Comparison of ENCODE assay signal across 8 cellular contexts in genomic region chr6:31660224-31660997, GRCh38. TPM values are rescaled to one million over a fixed set of nuclear protein-coding genes. Genes with fewer than 3 reads are reported as not detected.
A peak's percentile ranks its signal among the peaks of the same experiment; 100 is the strongest.
DNase-seq lines count a peak whose midpoint lies in the region; ATAC-seq and TF ChIP-seq lines count a peak whose summit lies in the region.

C6orf47 (minus strand) TSS chr6:31660778; CDS start chr6:31659947, 831 bp downstream.

- DNase-seq in CD8-positive, alpha-beta T cell, result peak; percentile 40 to 87 (median 74)
- DNase-seq in NAMALWA (ENCODE audit: low spot score) (peak; percentile 80), glomerular endothelial cell (ENCODE audit: extremely low read depth, low read depth, low spot score) (no peak), omental fat pad (ENCODE audit: low spot score) (peak; percentile 65), thoracic aorta (ENCODE audit: low spot score) (peak; percentile 54)

- H3K27me3 ChIP-seq in CD8-positive, alpha-beta T cell (ENCODE audit: insufficient read depth, low read length), result no peaks in the 10 kb centered on the region
- H3K27me3 ChIP-seq in thoracic aorta (replicated peaks; ENCODE audit: insufficient read depth), result no peaks in the 10 kb centered on the region

- H3K9me3 ChIP-seq in CD8-positive, alpha-beta T cell (ENCODE audit: low read length), result no peaks in the 10 kb centered on the region
- H3K9me3 ChIP-seq in thoracic aorta, result no peaks in the 10 kb centered on the region

- intact Hi-C loops in CD8-positive, alpha-beta T cell (cut with DNase I, micrococcal nuclease), result loop anchor here (1.0 to 10.0 kb wide), 3 partner anchors 8 to 1596 kb away; partner anchors contain the start of genes BAG6 (in 2 of the 2), ATF6B (in 1 of the 2), POLR1H (in 1 of the 2) and PPP1R11 (in 1 of the 2)

- peak; percentile 53 for ATAC-seq in CD8-positive, alpha-beta T cell
- ATAC-seq in GM21423 (IDR thresholded peaks at IDR 0.05; ENCODE audit: unreplicated experiment) (peak; percentile 42), SK-N-SH treated with all-trans-retinoic acid at 6 μM for 48 hours (peak; percentile 84), omental fat pad (ENCODE audit: low FRiP score) (peak; percentile 73), thoracic aorta (ENCODE audit: insufficient number of reproducible peaks, low FRiP score, low read depth) (peak; percentile 48)

- H3K27ac ChIP-seq in CD8-positive, alpha-beta T cell (ENCODE audit: low read depth, low read length), result peak within 1 kb of the TSS; percentile 79
- H3K27ac ChIP-seq in thoracic aorta, result peak within 1 kb of the TSS; percentile 82 to 90

- POLR2A ChIA-PET in CD8-positive, alpha-beta T cell (lab: Charles Lee), result interaction anchor here (0.6 to 7.9 kb wide), 8 partner anchors 7 to 1637 kb away, joined by 3 to 130 read pairs (median 4); partner anchors contain the start of genes APOM, BAG6, DDX39B and VARS1

- no peaks in the 10 kb centered on the region for H3K36me3 ChIP-seq in CD8-positive, alpha-beta T cell (ENCODE audit: insufficient read depth, low read length)
- no peaks in the 10 kb centered on the region for H3K36me3 ChIP-seq in thoracic aorta

- H3K4me3 ChIP-seq in CD8-positive, alpha-beta T cell (ENCODE audit: low read depth, low read length), result peak within 1 kb of the TSS; percentile 97
- peak within 1 kb of the TSS; percentile 82 for H3K4me3 ChIP-seq in thoracic aorta

- H3K4me3 Mint-ChIP-seq in CD8-positive, alpha-beta T cell, result peak within 1 kb of the TSS; percentile 92
- peak within 1 kb of the TSS; percentile 93 for H3K4me3 Mint-ChIP-seq in activated naive CD4-positive, alpha-beta T cell treated with anti-CD3 and anti-CD28 coated beads, Interleukin-2, amount 50 U/mL, for 24 hours

- no peaks in the 10 kb centered on the region for H3K27me3 Mint-ChIP-seq in CD8-positive, alpha-beta T cell (ENCODE audit: low read depth)
- H3K27me3 Mint-ChIP-seq in activated naive CD4-positive, alpha-beta T cell treated with anti-CD3 and anti-CD28 coated beads, Interleukin-2, amount 50 U/mL, for 24 hours, result no peaks in the 10 kb centered on the region

- peaks cover 58% of the 10 kb centered on the region for H3K4me1 ChIP-seq in CD8-positive, alpha-beta T cell (ENCODE audit: insufficient read depth, low read length)
- H3K4me1 ChIP-seq in thoracic aorta (ENCODE audit: control insufficient read depth in 1 of 2, low read depth in 2 of 2), result peaks cover 25 to 61% of the 10 kb centered on the region in 2 donors

- CTCF ChIA-PET in CD8-positive, alpha-beta T cell (lab: Charles Lee), result interaction anchor here (0.8 to 5.2 kb wide), 6 partner anchors 6 to 170 kb away, joined by 3 to 44 read pairs (median 4); partner anchors contain the start of genes APOM and BAG6

- no peak for TF ChIP-seq CTCF in CD8-positive, alpha-beta T cell (IDR thresholded peaks at IDR 0.05)
- TF ChIP-seq CTCF in omental fat pad (IDR thresholded peaks at IDR 0.05) (no peak), thoracic aorta (IDR thresholded peaks at IDR 0.05) (no peak)

- peaks cover 77% of the 10 kb centered on the region for H3K4me1 Mint-ChIP-seq in CD8-positive, alpha-beta T cell (ENCODE audit: low read depth)
- peaks cover 76% of the 10 kb centered on the region for H3K4me1 Mint-ChIP-seq in activated naive CD4-positive, alpha-beta T cell treated with anti-CD3 and anti-CD28 coated beads, Interleukin-2, amount 50 U/mL, for 24 hours

- H3K36me3 Mint-ChIP-seq in CD8-positive, alpha-beta T cell, result peaks cover 60% of the 10 kb centered on the region
- H3K36me3 Mint-ChIP-seq in activated naive CD4-positive, alpha-beta T cell treated with anti-CD3 and anti-CD28 coated beads, Interleukin-2, amount 50 U/mL, for 24 hours, result peaks cover 12% of the 10 kb centered on the region

- peak within 1 kb of the TSS; percentile 93 for H3K27ac Mint-ChIP-seq in CD8-positive, alpha-beta T cell
- H3K27ac Mint-ChIP-seq in activated naive CD4-positive, alpha-beta T cell treated with anti-CD3 and anti-CD28 coated beads, Interleukin-2, amount 50 U/mL, for 24 hours, result peak within 1 kb of the TSS; percentile 82

- no peaks in the 10 kb centered on the region for H3K9me3 Mint-ChIP-seq in CD8-positive, alpha-beta T cell
- H3K9me3 Mint-ChIP-seq in activated naive CD4-positive, alpha-beta T cell treated with anti-CD3 and anti-CD28 coated beads, Interleukin-2, amount 50 U/mL, for 24 hours, result no peaks in the 10 kb centered on the region

TF ChIP-seq in SK-N-SH treated with all-trans-retinoic acid at 6 μM for 48 hours, 23 proteins besides CTCF, POLR2A, EP300 and RAD21:
- TF ChIP-seq CREB5 (CRISPR knock-in tag; IDR thresholded peaks at IDR 0.05; ENCODE audit: low read depth) (no peak), CSRNP3 (CRISPR knock-in tag; IDR thresholded peaks at IDR 0.05) (no peak), ISL1 (CRISPR knock-in tag; IDR thresholded peaks at IDR 0.05) (no peak), PATZ1 (CRISPR knock-in tag; IDR thresholded peaks at IDR 0.05; ENCODE audit: borderline replicate concordance) (no peak)

RNA-seq across cellular contexts. Expression of gene C6orf47, which starts in this region (rescaled TPM):
- 10 to 100 TPM; 13.3 to 13.4 TPM for total RNA-seq in CD8-positive, alpha-beta T cell
- total RNA-seq in glomerular endothelial cell (19.1 and 19.6 TPM in 2 replicates), omental fat pad (10 to 100 TPM; 16.8 to 24.7 (median 21.2) TPM), thoracic aorta (10 to 100 TPM; 23.7 to 40.1 TPM)
